ENCODE assay signal across 19 cellular contexts in the genomic region with DNA sequence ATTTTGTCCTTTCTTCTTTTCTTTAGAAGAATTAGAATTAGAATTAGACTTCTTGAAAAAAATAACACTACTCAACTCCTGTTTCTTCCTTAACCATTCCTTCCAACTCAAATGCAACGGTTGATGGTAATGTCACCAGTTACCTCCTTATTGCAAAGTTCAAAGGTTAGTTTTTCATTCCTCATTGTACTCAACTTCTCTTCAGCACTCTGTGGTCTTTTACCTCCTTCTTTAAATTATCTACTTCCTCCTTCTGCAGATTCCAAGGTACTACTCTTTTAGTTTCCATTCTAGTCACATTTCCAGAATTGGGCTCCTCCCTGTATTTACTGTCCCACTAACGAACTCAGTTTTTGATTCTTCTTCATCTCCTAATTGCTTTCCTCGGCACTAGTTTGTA.
"Had no signal": no experiment of that assay in that cellular context is flagged by ENCODE, and none has a peak within 500 bp of the region (broad histone marks: within the 10 kb centered on the region; RNA-seq: fewer than 3 reads in every experiment).

No MANE protein-coding gene starts in this region.

- ATAC-seq: activated T-cell treated with anti-CD3 and anti-CD28 coated beads, Interleukin-2, amount 50 U/mL, for 72 hours; heart left ventricle; right cardiac atrium had no signal

- H3K4me3 ChIP-seq: breast epithelium, heart left ventricle, thyroid gland had no signal

- H3K9me3 ChIP-seq: breast epithelium, heart left ventricle, thyroid gland had no signal

- H3K36me3 ChIP-seq: breast epithelium, heart left ventricle, thyroid gland had no signal

- H3K4me1 ChIP-seq: breast epithelium, heart left ventricle, parathyroid adenoma, thyroid gland had no signal

- DNase-seq: activated CD4-positive, alpha-beta memory T cell treated with anti-CD3 and anti-CD28 coated beads, Interleukin-2, amount 10 ng/mL, durations not matched to agents 7 days and 5 days; activated CD4-positive, alpha-beta T cell treated with anti-CD3 and anti-CD28 coated beads, Interleukin-2, amount 10 ng/mL, durations not matched to agents 24 days and 14 days; activated effector memory CD4-positive, alpha-beta T cell treated with Interleukin-2 at 50 U/mL for 16 hours; activated naive CD4-positive, alpha-beta T cell treated with anti-CD3 and anti-CD28 coated beads for 36 hours; activated naive CD8-positive, alpha-beta T cell treated with anti-CD3 and anti-CD28 coated beads, Interleukin-2, amount 10 ng/mL, durations not matched to agents 7 days and 5 days; activated T-cell treated with anti-CD3 and anti-CD28 coated beads, Interleukin-2, amount 50 U/mL, for 72 hours; amniotic stem cell; cortex of kidney; heart left ventricle; midbrain; nephron progenitor cell; right cardiac atrium; stimulated activated CD4-positive, alpha-beta T cell treated with anti-CD3 and anti-CD28 coated beads, Interleukin-12 subunit alpha, Interleukin-12 subunit beta, amount 100 ng/mL, for 4 hours; stimulated activated CD4-positive, alpha-beta T cell treated with anti-CD3 and anti-CD28 coated beads, Interleukin-4, amount 100 ng/mL, for 4 hours; substantia nigra; T-helper 9 cell; thyroid gland had no signal
